ENCODE assay signal across 15 cellular contexts in the genomic region with DNA sequence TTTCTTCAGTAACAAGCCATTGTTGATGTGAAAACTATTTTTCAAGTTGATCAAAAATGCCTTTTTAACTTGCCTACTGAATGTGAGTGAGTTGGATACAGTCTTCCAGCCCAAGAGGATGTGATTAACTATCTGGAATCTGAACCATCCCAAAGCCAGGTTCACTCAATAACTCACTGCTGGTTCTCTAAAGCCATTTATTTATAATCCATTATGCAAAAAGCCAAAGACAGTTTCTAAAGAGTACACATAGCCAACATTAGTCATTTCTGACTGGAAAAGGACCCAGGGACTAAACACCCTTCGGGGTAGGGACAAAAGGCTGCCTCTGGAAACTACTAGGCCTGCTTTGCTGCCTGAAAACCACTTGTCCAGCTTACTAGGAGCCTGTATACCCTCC.
"Had no signal": no experiment of that assay in that cellular context is flagged by ENCODE, and none has a peak within 500 bp of the region (broad histone marks: within the 10 kb centered on the region; RNA-seq: fewer than 3 reads in every experiment).

No MANE protein-coding gene starts in this region.

- H3K4me1 Mint-ChIP-seq: activated naive CD8-positive, alpha-beta T cell treated with anti-CD3 and anti-CD28 coated beads for 36 hours; naive B cell; stimulated activated effector memory CD8-positive, alpha-beta T cell treated with anti-CD3 and anti-CD28 coated beads, Interleukin-12 subunit alpha, Interleukin-12 subunit beta, amount 100 ng/mL, for 72 hours had no signal

- H3K4me1 ChIP-seq: right atrium auricular region had no signal

- H3K4me3 ChIP-seq: lower lobe of right lung, right atrium auricular region, tibial nerve had no signal

- H3K27me3 Mint-ChIP-seq: activated naive CD8-positive, alpha-beta T cell treated with anti-CD3 and anti-CD28 coated beads for 36 hours had no signal

- ATAC-seq: lower lobe of right lung; stimulated activated effector memory CD8-positive, alpha-beta T cell treated with anti-CD3 and anti-CD28 coated beads, Interleukin-12 subunit alpha, Interleukin-12 subunit beta, amount 100 ng/mL, for 72 hours had no signal

- FAIRE-seq: frontal cortex, small intestine had no signal

- H3K9me3 ChIP-seq: lower lobe of right lung, neutrophil, right atrium auricular region, tibial nerve had no signal

- H3K36me3 Mint-ChIP-seq: activated naive CD8-positive, alpha-beta T cell treated with anti-CD3 and anti-CD28 coated beads for 36 hours; naive B cell; stimulated activated effector memory CD8-positive, alpha-beta T cell treated with anti-CD3 and anti-CD28 coated beads, Interleukin-12 subunit alpha, Interleukin-12 subunit beta, amount 100 ng/mL, for 72 hours had no signal

- DNase-seq: activated CD4-positive, alpha-beta T cell treated with anti-CD3 and anti-CD28 coated beads for 1 hour; activated CD4-positive, alpha-beta T cell treated with anti-CD3 and anti-CD28 coated beads, Interleukin-2, amount 50 U/mL, for 48 hours; activated gamma-delta T cell treated with Interleukin-2 at 50 U/mL for 16 hours; activated naive CD8-positive, alpha-beta T cell treated with anti-CD3 and anti-CD28 coated beads for 36 hours; activated T-cell treated with anti-CD3 and anti-CD28 coated beads, Interleukin-2, amount 50 U/mL, for 48 hours; kidney glomerular epithelial cell; lower lobe of right lung; naive B cell; posterior cingulate gyrus; small intestine had no signal

- H3K36me3 ChIP-seq: lower lobe of right lung, neutrophil, right atrium auricular region, tibial nerve had no signal

- H3K27me3 ChIP-seq: neutrophil, right atrium auricular region had no signal

- H3K4me3 Mint-ChIP-seq: activated naive CD8-positive, alpha-beta T cell treated with anti-CD3 and anti-CD28 coated beads for 36 hours; naive B cell; stimulated activated effector memory CD8-positive, alpha-beta T cell treated with anti-CD3 and anti-CD28 coated beads, Interleukin-12 subunit alpha, Interleukin-12 subunit beta, amount 100 ng/mL, for 72 hours had no signal

- H3K27ac Mint-ChIP-seq: activated naive CD8-positive, alpha-beta T cell treated with anti-CD3 and anti-CD28 coated beads for 36 hours; naive B cell; stimulated activated effector memory CD8-positive, alpha-beta T cell treated with anti-CD3 and anti-CD28 coated beads, Interleukin-12 subunit alpha, Interleukin-12 subunit beta, amount 100 ng/mL, for 72 hours had no signal

- H3K27ac ChIP-seq: lower lobe of right lung, neutrophil had no signal

- H3K9me3 Mint-ChIP-seq: activated naive CD8-positive, alpha-beta T cell treated with anti-CD3 and anti-CD28 coated beads for 36 hours; stimulated activated effector memory CD8-positive, alpha-beta T cell treated with anti-CD3 and anti-CD28 coated beads, Interleukin-12 subunit alpha, Interleukin-12 subunit beta, amount 100 ng/mL, for 72 hours had no signal
